In genomic region chr1:224182866-224183590, GRCh38 we compare ENCODE assay signal across 1 cellular context.
TF ChIP-seq lines count a peak whose summit lies in the region.

TSS of gene DEGS1 (plus strand) at chr1:224183240. CDS start at chr1:224183337, 97 bp downstream.

TF ChIP-seq in K562, 482 proteins besides CTCF, POLR2A, EP300 and RAD21 (continued from another document and continues in another):
- TF ChIP-seq, protein P1, sequence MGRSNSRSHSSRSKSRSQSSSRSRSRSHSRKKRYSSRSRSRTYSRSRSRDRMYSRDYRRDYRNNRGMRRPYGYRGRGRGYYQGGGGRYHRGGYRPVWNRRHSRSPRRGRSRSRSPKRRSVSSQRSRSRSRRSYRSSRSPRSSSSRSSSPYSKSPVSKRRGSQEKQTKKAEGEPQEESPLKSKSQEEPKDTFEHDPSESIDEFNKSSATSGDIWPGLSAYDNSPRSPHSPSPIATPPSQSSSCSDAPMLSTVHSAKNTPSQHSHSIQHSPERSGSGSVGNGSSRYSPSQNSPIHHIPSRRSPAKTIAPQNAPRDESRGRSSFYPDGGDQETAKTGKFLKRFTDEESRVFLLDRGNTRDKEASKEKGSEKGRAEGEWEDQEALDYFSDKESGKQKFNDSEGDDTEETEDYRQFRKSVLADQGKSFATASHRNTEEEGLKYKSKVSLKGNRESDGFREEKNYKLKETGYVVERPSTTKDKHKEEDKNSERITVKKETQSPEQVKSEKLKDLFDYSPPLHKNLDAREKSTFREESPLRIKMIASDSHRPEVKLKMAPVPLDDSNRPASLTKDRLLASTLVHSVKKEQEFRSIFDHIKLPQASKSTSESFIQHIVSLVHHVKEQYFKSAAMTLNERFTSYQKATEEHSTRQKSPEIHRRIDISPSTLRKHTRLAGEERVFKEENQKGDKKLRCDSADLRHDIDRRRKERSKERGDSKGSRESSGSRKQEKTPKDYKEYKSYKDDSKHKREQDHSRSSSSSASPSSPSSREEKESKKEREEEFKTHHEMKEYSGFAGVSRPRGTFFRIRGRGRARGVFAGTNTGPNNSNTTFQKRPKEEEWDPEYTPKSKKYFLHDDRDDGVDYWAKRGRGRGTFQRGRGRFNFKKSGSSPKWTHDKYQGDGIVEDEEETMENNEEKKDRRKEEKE (IDR thresholded peaks at IDR 0.05; ENCODE audit: borderline replicate concordance in 1 of 2, control insufficient read depth in 1 of 2, low read depth in 2 of 2, low read length in 1 of 2), result no peak
- TF ChIP-seq MAX (CRISPR knock-in tag; IDR thresholded peaks at IDR 0.05), result peak; percentile 72; the same call in 1 of the 2 replicates
- TF ChIP-seq ZNF398 (CRISPR knock-in tag; IDR thresholded peaks at IDR 0.05), result no peak
- TF ChIP-seq ETV6 (IDR thresholded peaks at IDR 0.05; ENCODE audit: borderline replicate concordance in 1 of 2, low read depth in 2 of 2, low read length in 1 of 2), result no peak
- TF ChIP-seq ETV6 (CRISPR knock-in tag; IDR thresholded peaks at IDR 0.05; ENCODE audit: borderline replicate concordance), result 0 out of 2 replicates have a peak, but pooled peaks have one; percentile 47
- no peak for TF ChIP-seq HOXB6 (CRISPR knock-in tag; IDR thresholded peaks at IDR 0.05; ENCODE audit: borderline replicate concordance)
- TF ChIP-seq, protein P2, sequence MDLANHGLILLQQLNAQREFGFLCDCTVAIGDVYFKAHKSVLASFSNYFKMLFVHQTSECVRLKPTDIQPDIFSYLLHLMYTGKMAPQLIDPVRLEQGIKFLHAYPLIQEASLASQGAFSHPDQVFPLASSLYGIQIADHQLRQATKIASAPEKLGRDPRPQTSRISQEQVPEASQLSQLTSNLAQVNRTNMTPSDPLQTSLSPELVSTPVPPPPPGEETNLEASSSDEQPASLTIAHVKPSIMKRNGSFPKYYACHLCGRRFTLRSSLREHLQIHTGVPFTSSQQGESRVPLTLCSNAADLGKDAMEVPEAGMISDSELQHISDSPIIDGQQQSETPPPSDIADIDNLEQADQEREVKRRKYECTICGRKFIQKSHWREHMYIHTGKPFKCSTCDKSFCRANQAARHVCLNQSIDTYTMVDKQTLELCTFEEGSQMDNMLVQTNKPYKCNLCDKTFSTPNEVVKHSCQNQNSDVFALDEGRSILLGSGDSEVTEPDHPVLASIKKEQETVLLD (IDR thresholded peaks at IDR 0.05), result no peak
- peak; percentile 91 for TF ChIP-seq MYC (IDR thresholded peaks at IDR 0.05; ENCODE audit: low read depth, low read length)
- peak; percentile 14; the same call in 1 of the 2 replicates for TF ChIP-seq MYC (CRISPR knock-in tag; IDR thresholded peaks at IDR 0.05; ENCODE audit: borderline replicate concordance, low read depth)
- TF ChIP-seq KHSRP (IDR thresholded peaks at IDR 0.05), result no peak
- no peak for TF ChIP-seq NBN (IDR thresholded peaks at IDR 0.05; ENCODE audit: low read depth)
- peak; percentile 62 for TF ChIP-seq ETS2 (tag; IDR thresholded peaks at IDR 0.05; ENCODE audit: borderline replicate concordance, poor library complexity, severe bottlenecking)
- TF ChIP-seq TSC22D4 (tag; IDR thresholded peaks at IDR 0.05), result no peak
- no peak for TF ChIP-seq C11orf30 (IDR thresholded peaks at IDR 0.05; ENCODE audit: low read depth)
- TF ChIP-seq PHTF2 (CRISPR knock-in tag; IDR thresholded peaks at IDR 0.05), result no peak
- TF ChIP-seq ZNF512 (tag; IDR thresholded peaks at IDR 0.05), result no peak
- TF ChIP-seq ZNF316 (IDR thresholded peaks at IDR 0.05), result no peak
- TF ChIP-seq CUX1 (CRISPR knock-in tag; IDR thresholded peaks at IDR 0.05), result no peak
- TF ChIP-seq, protein P3, sequence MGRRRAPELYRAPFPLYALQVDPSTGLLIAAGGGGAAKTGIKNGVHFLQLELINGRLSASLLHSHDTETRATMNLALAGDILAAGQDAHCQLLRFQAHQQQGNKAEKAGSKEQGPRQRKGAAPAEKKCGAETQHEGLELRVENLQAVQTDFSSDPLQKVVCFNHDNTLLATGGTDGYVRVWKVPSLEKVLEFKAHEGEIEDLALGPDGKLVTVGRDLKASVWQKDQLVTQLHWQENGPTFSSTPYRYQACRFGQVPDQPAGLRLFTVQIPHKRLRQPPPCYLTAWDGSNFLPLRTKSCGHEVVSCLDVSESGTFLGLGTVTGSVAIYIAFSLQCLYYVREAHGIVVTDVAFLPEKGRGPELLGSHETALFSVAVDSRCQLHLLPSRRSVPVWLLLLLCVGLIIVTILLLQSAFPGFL (CRISPR knock-in tag; IDR thresholded peaks at IDR 0.05), result no peak
- no peak for TF ChIP-seq CBFA2T2 (conservative IDR thresholded peaks at IDR 0.05)
- TF ChIP-seq, protein P4, sequence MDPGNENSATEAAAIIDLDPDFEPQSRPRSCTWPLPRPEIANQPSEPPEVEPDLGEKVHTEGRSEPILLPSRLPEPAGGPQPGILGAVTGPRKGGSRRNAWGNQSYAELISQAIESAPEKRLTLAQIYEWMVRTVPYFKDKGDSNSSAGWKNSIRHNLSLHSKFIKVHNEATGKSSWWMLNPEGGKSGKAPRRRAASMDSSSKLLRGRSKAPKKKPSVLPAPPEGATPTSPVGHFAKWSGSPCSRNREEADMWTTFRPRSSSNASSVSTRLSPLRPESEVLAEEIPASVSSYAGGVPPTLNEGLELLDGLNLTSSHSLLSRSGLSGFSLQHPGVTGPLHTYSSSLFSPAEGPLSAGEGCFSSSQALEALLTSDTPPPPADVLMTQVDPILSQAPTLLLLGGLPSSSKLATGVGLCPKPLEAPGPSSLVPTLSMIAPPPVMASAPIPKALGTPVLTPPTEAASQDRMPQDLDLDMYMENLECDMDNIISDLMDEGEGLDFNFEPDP (CRISPR knock-in tag; IDR thresholded peaks at IDR 0.05), result no peak
- no peak for TF ChIP-seq BDP1 (IDR thresholded peaks at IDR 0.05; ENCODE audit: insufficient read depth, insufficient read length)
- no peak; the same call in 1 of the 2 replicates for TF ChIP-seq POLR2AphosphoS2 (IDR thresholded peaks at IDR 0.05; ENCODE audit: low read length)
- no peak for TF ChIP-seq FOXM1 (IDR thresholded peaks at IDR 0.05; ENCODE audit: low read depth)
- no peak for TF ChIP-seq FOXM1 (CRISPR knock-in tag; IDR thresholded peaks at IDR 0.05; ENCODE audit: low read depth)
- TF ChIP-seq, protein P5, sequence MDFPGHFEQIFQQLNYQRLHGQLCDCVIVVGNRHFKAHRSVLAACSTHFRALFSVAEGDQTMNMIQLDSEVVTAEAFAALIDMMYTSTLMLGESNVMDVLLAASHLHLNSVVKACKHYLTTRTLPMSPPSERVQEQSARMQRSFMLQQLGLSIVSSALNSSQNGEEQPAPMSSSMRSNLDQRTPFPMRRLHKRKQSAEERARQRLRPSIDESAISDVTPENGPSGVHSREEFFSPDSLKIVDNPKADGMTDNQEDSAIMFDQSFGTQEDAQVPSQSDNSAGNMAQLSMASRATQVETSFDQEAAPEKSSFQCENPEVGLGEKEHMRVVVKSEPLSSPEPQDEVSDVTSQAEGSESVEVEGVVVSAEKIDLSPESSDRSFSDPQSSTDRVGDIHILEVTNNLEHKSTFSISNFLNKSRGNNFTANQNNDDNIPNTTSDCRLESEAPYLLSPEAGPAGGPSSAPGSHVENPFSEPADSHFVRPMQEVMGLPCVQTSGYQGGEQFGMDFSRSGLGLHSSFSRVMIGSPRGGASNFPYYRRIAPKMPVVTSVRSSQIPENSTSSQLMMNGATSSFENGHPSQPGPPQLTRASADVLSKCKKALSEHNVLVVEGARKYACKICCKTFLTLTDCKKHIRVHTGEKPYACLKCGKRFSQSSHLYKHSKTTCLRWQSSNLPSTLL (IDR thresholded peaks at IDR 0.05), result no peak
- TF ChIP-seq ZBTB11 (CRISPR knock-in tag; IDR thresholded peaks at IDR 0.05), result no peak; a peak in 2 of 6 replicates
- peak; percentile 50 for TF ChIP-seq FOSL1 (tag; conservative IDR thresholded peaks at IDR 0.05)
- peak; percentile 63; the same call in 1 of the 2 replicates for TF ChIP-seq CREB1 (IDR thresholded peaks at IDR 0.05)
- TF ChIP-seq CREB1 (CRISPR knock-in tag; IDR thresholded peaks at IDR 0.05), result peak; percentile 16; the same call in 1 of the 2 replicates
- TF ChIP-seq ZNF263 (CRISPR knock-in tag; IDR thresholded peaks at IDR 0.05; ENCODE audit: borderline replicate concordance), result peak; percentile 73
- TF ChIP-seq ZNF408 (CRISPR knock-in tag; IDR thresholded peaks at IDR 0.05; ENCODE audit: low read depth), result no peak
- peak; percentile 48; the same call in 1 of the 2 replicates for TF ChIP-seq GABPA (tag; conservative IDR thresholded peaks at IDR 0.05; ENCODE audit: low read depth)
- TF ChIP-seq MTA1 (IDR thresholded peaks at IDR 0.05; ENCODE audit: borderline replicate concordance), result no peak
- TF ChIP-seq SMARCE1 (IDR thresholded peaks at IDR 0.05), result no peak
- peak; percentile 89; the same call in 1 of the 2 replicates for TF ChIP-seq ZBTB7A (IDR thresholded peaks at IDR 0.05; ENCODE audit: borderline replicate concordance, control insufficient read depth, low read depth, low read length)
- TF ChIP-seq PHB (CRISPR knock-in tag; IDR thresholded peaks at IDR 0.05), result no peak
- peak; percentile 23 for TF ChIP-seq NEUROD1 (IDR thresholded peaks at IDR 0.05; ENCODE audit: borderline replicate concordance, low read depth, low read length, partially characterized antibody)
